8 cellular contexts compared by ENCODE assay signal in genomic region chr1:151372411-151372934, GRCh38. TPM values are rescaled to one million over a fixed set of nuclear protein-coding genes. Genes with fewer than 3 reads are reported as not detected.
DNase-seq lines count a peak whose midpoint lies in the region; ATAC-seq and TF ChIP-seq lines count a peak whose summit lies in the region.

Gene SELENBP1, minus strand, starts transcription at chr1:151372705. Its CDS starts 64 bp downstream, at chr1:151372641.

- H3K36me3 Mint-ChIP-seq in naive thymus-derived CD8-positive, alpha-beta T cell: no peaks in the 10 kb centered on the region
- no peaks in the 10 kb centered on the region for H3K36me3 Mint-ChIP-seq in activated naive CD4-positive, alpha-beta T cell treated with anti-CD3 and anti-CD28 coated beads for 36 hours (ENCODE audit: low read depth)

- POLR2A ChIA-PET in naive thymus-derived CD8-positive, alpha-beta T cell (lab: Charles Lee): no interaction called here

- peak; percentile 59 to 82 for TF ChIP-seq POLR2A in gastrocnemius medialis (IDR thresholded peaks at IDR 0.05)

- H3K4me3 Mint-ChIP-seq in naive thymus-derived CD8-positive, alpha-beta T cell: no peak within 1 kb of the TSS
- H3K4me3 Mint-ChIP-seq in activated naive CD4-positive, alpha-beta T cell treated with anti-CD3 and anti-CD28 coated beads for 36 hours: no peak within 1 kb of the TSS

- CTCF ChIA-PET in activated naive CD4-positive, alpha-beta T cell treated with anti-CD3 and anti-CD28 coated beads for 36 hours (lab: Charles Lee): no interaction called here

- peak; percentile 78 to 82 for ATAC-seq in gastrocnemius medialis
- no peak for ATAC-seq in naive thymus-derived CD8-positive, alpha-beta T cell
- ATAC-seq in HG02763 (IDR thresholded peaks at IDR 0.05; ENCODE audit: unreplicated experiment): no peak

- intact Hi-C loops in gastrocnemius medialis (cut with DNase I; ENCODE audit: low total_unique reads): no loop called here
- intact Hi-C loops in activated naive CD4-positive, alpha-beta T cell treated with anti-CD3 and anti-CD28 coated beads for 36 hours (cut with micrococcal nuclease): no loop called here

- in situ Hi-C loops in brain microvascular endothelial cell (cut with HindIII; ENCODE audit: low pct_ligation_motif_present, low sequenced_read_pairs) (no loop called here), gastrocnemius medialis (cut with MboI; ENCODE audit: low sequenced_read_pairs in 4 of 4) (no loop called here)

- peak within 1 kb of the TSS in 1 of 10 donors; percentile 7 for H3K27ac Mint-ChIP-seq in naive thymus-derived CD8-positive, alpha-beta T cell
- no peak within 1 kb of the TSS for H3K27ac Mint-ChIP-seq in activated naive CD4-positive, alpha-beta T cell treated with anti-CD3 and anti-CD28 coated beads for 36 hours

- no peaks in the 10 kb centered on the region for H3K9me3 Mint-ChIP-seq in naive thymus-derived CD8-positive, alpha-beta T cell
- H3K9me3 Mint-ChIP-seq in activated naive CD4-positive, alpha-beta T cell treated with anti-CD3 and anti-CD28 coated beads for 36 hours: no peaks in the 10 kb centered on the region

- H3K36me3 ChIP-seq in brain microvascular endothelial cell (replicated peaks) (no peaks in the 10 kb centered on the region), iPS DF 6.9 (ENCODE audit: control insufficient read depth, insufficient read depth, low read length) (0 out of 2 replicates have a peak, but pooled peaks cover 2% of the 10 kb centered on the region), gastrocnemius medialis (peaks cover 0 to 4% of the 10 kb centered on the region in 2 donors)

- H3K9me3 ChIP-seq in iPS DF 6.9 (ENCODE audit: control insufficient read depth, insufficient read depth, low read length) (no peaks in the 10 kb centered on the region), gastrocnemius medialis (no peaks in the 10 kb centered on the region)

- H3K4me1 ChIP-seq in iPS DF 6.9 (ENCODE audit: control insufficient read depth, insufficient read depth, low read length) (peaks cover 3% of the 10 kb centered on the region), gastrocnemius medialis (peaks cover 38 to 53% of the 10 kb centered on the region in 2 donors)

- WGBS in iPS DF 6.9 (ENCODE audit: insufficient coverage, insufficient read length): no CpG with 5 or more reads among the region's 9 CpGs

- no peaks in the 10 kb centered on the region for H3K27me3 ChIP-seq in brain microvascular endothelial cell (replicated peaks)
- H3K27me3 ChIP-seq in iPS DF 6.9 (ENCODE audit: control insufficient read depth, insufficient read depth, low read length): no peaks in the 10 kb centered on the region
- no peaks in the 10 kb centered on the region for H3K27me3 ChIP-seq in gastrocnemius medialis

- H3K27ac ChIP-seq in brain microvascular endothelial cell: no peak within 1 kb of the TSS
- H3K27ac ChIP-seq in iPS DF 6.9 (ENCODE audit: low read length): no peak within 1 kb of the TSS
- H3K27ac ChIP-seq in gastrocnemius medialis: peak within 1 kb of the TSS; percentile 79 to 85 (median 84)

- TF ChIP-seq CTCF in AG09319 (IDR thresholded peaks at IDR 0.05; ENCODE audit: low read depth, low read length): no peak
- no peak for TF ChIP-seq CTCF in brain microvascular endothelial cell (IDR thresholded peaks at IDR 0.05; ENCODE audit: low read depth, low read length, missing control alignments)
- TF ChIP-seq CTCF in gastrocnemius medialis (IDR thresholded peaks at IDR 0.05 in 4 of 5, conservative IDR thresholded peaks at IDR 0.05 in 1 of 5): no peak

- peaks cover 0 to 3% (median 0%) of the 10 kb centered on the region in 4 donors for H3K4me1 Mint-ChIP-seq in naive thymus-derived CD8-positive, alpha-beta T cell
- no peaks in the 10 kb centered on the region for H3K4me1 Mint-ChIP-seq in activated naive CD4-positive, alpha-beta T cell treated with anti-CD3 and anti-CD28 coated beads for 36 hours (ENCODE audit: low read depth)

- peak; percentile 62 for DNase-seq in AG09319 (ENCODE audit: extremely low read depth, low read depth)
- DNase-seq in NCI-H1417 (lab: John Stamatoyannopoulos, UW): peak; percentile 75 to 93 (median 80)
- peak; percentile 37 for DNase-seq in brain microvascular endothelial cell
- DNase-seq in iPS DF 6.9 (ENCODE audit: low read depth, low spot score): peak; percentile 39
- peak; percentile 74 to 78 for DNase-seq in gastrocnemius medialis
- DNase-seq in naive thymus-derived CD8-positive, alpha-beta T cell: no peak
- no peak for DNase-seq in activated naive CD4-positive, alpha-beta T cell treated with anti-CD3 and anti-CD28 coated beads for 36 hours

- H3K4me3 ChIP-seq in brain microvascular endothelial cell (ENCODE audit: low read depth, low read length): peak within 1 kb of the TSS; percentile 43
- H3K4me3 ChIP-seq in iPS DF 6.9 (ENCODE audit: low read length): peak within 1 kb of the TSS; percentile 21; the same call in 1 of the 2 replicates
- H3K4me3 ChIP-seq in gastrocnemius medialis: peak within 1 kb of the TSS; percentile 53 to 63 (median 60)

- H3K27me3 Mint-ChIP-seq in naive thymus-derived CD8-positive, alpha-beta T cell: peaks cover 0 to 4% (median 0%) of the 10 kb centered on the region in 5 donors
- no peaks in the 10 kb centered on the region for H3K27me3 Mint-ChIP-seq in activated naive CD4-positive, alpha-beta T cell treated with anti-CD3 and anti-CD28 coated beads for 36 hours (ENCODE audit: low read depth)

RNA-seq across cellular contexts. Expression of gene SELENBP1, which starts in this region (rescaled TPM):
- 10 to 100 TPM; 30.9 to 70.2 (median 42.3) TPM for total RNA-seq in gastrocnemius medialis
- total RNA-seq in naive thymus-derived CD8-positive, alpha-beta T cell: not detected
- not detected for polyA plus RNA-seq in naive thymus-derived CD8-positive, alpha-beta T cell
- not detected for total RNA-seq in activated naive CD4-positive, alpha-beta T cell treated with anti-CD3 and anti-CD28 coated beads for 36 hours

Comparison
In these comparisons a context has a peak if more than half of its experiments do, and no peak if none do; other contexts are left out.
1. RNA of gene SELENBP1 (total RNA-seq): 30.9 to 70.2 TPM in gastrocnemius medialis; not detected in activated naive CD4-positive, alpha-beta T cell treated with anti-CD3 and anti-CD28 coated beads for 36 hours and not detected in naive thymus-derived CD8-positive, alpha-beta T cell; every median in the first group is over 10 times any median in the second.
2. DNase-seq: peak in AG09319 (single experiment), NCI-H1417 (3 of 3), brain microvascular endothelial cell (single experiment), iPS DF 6.9 (single experiment) and gastrocnemius medialis (2 of 2); none in naive thymus-derived CD8-positive, alpha-beta T cell (0 of 10) and activated naive CD4-positive, alpha-beta T cell treated with anti-CD3 and anti-CD28 coated beads for 36 hours (single experiment).
3. H3K27ac ChIP-seq: peak in gastrocnemius medialis (4 of 4); none in brain microvascular endothelial cell (single experiment) and iPS DF 6.9 (single experiment).
4. ATAC-seq: peak in gastrocnemius medialis (2 of 2); none in naive thymus-derived CD8-positive, alpha-beta T cell (0 of 2) and HG02763 (single experiment).
5. Peak in every context shown above with its lines, with median percentiles within 50 percentile points of each other: H3K4me3 ChIP-seq.